Comparison of ENCODE assay signal across 8 cellular contexts in genomic region chr17:50148226-50149098, GRCh38. TPM values are rescaled to one million over a fixed set of nuclear protein-coding genes. Genes with fewer than 3 reads are reported as not detected.
DNase-seq lines count a peak whose midpoint lies in the region; ATAC-seq, FAIRE-seq and TF ChIP-seq lines count a peak whose summit lies in the region.

No MANE protein-coding gene starts in this region.

- TF ChIP-seq POLR2A in H54 (IDR thresholded peaks at IDR 0.05; ENCODE audit: low read depth, low read length): no peak

- peak; percentile 33 for ATAC-seq in GM21367 (IDR thresholded peaks at IDR 0.05; ENCODE audit: unreplicated experiment)

- TF ChIP-seq CTCF in VCaP (conservative IDR thresholded peaks at IDR 0.05) (no peak), kidney (IDR thresholded peaks at IDR 0.05; ENCODE audit: borderline replicate concordance, extremely low read depth, insufficient read depth) (peak; percentile 24)

- peaks cover 32 to 50% of the 10 kb centered on the region in 2 donors for H3K4me1 ChIP-seq in kidney (ENCODE audit: control insufficient read depth in 1 of 2, insufficient read depth in 1 of 2, low read depth in 1 of 2, low read length in 2 of 2)

- DNase-seq in Ammon's horn (ENCODE audit: low spot score): peak; percentile 73
- peak; percentile 89 for DNase-seq in KBM-7
- peak; percentile 88 to 97 for DNase-seq in T47D (ENCODE audit: low read depth in 1 of 2, low spot score in 1 of 2)
- peak; percentile 96 for DNase-seq in kidney
- DNase-seq in stimulated activated CD4-positive, alpha-beta T cell treated with anti-CD3 and anti-CD28 coated beads, Interleukin-1b, Interleukin-23, amount 100 ng/mL, for 4 hours (ENCODE audit: low read depth in 2 of 2): peak; percentile 80 to 83
- DNase-seq in H54 (ENCODE audit: insufficient read length, low spot score): no peak

- H3K9me3 ChIP-seq in kidney (ENCODE audit: control insufficient read depth in 1 of 2, low read length in 2 of 2): no peaks in the 10 kb centered on the region

- H3K27ac ChIP-seq in VCaP (peak overlapping the region; percentile 86), kidney (ENCODE audit: low read depth in 2 of 2, low read length in 2 of 2) (peak overlapping the region; percentile 77 to 83)

- peak overlapping the region; percentile 68 to 69 for H3K4me3 ChIP-seq in kidney (ENCODE audit: low read length in 2 of 2)

- peak overlapping the region in 1 of 2 donors; percentile 85 for H3K9ac ChIP-seq in kidney (ENCODE audit: low read length in 2 of 2)

- intact Hi-C loops in kidney (cut with DNase I): no loop called here

- H3K36me3 ChIP-seq in kidney (ENCODE audit: control insufficient read depth in 1 of 2, insufficient read depth in 2 of 2, low read length in 2 of 2): peaks cover 7 to 13% of the 10 kb centered on the region in 2 donors

- in situ Hi-C loops in KBM-7 (cut with MboI; ENCODE audit: low pct_unique_long_range_greater_than_20kb, low sequenced_read_pairs): no loop called here
- in situ Hi-C loops in T47D (cut with HindIII; ENCODE audit: low pct_unique_long_range_greater_than_20kb, low sequenced_read_pairs): no loop called here

- no peak for FAIRE-seq in kidney (lab: Jason Lieb, UNC)
- FAIRE-seq in H54 (lab: Jason Lieb, UNC): no peak

RNA-seq across cellular contexts. Expression of gene PPP1R9B, which starts 2.0 kb away (rescaled TPM):
- 64.4 TPM for total RNA-seq in kidney
- polyA plus RNA-seq in kidney (ENCODE audit: insufficient read depth, low read depth, low replicate concordance): 17.1 TPM

RNA-seq across cellular contexts. Expression of gene SGCA, which starts 17.3 kb away (rescaled TPM):
- total RNA-seq in kidney: 4.2 TPM
- polyA plus RNA-seq in kidney (ENCODE audit: insufficient read depth, low read depth, low replicate concordance): 5.5 TPM

RNA-seq across cellular contexts. Expression of gene SAMD14, which starts 18.5 kb away (rescaled TPM):
- 5.0 TPM for total RNA-seq in kidney
- 3.7 TPM for polyA plus RNA-seq in kidney (ENCODE audit: insufficient read depth, low read depth, low replicate concordance)

RNA-seq across cellular contexts. Expression of gene COL1A1, which starts 53.0 kb away (rescaled TPM):
- 142 TPM for total RNA-seq in kidney
- 9.2 TPM for polyA plus RNA-seq in kidney (ENCODE audit: insufficient read depth, low read depth, low replicate concordance)

RNA-seq across cellular contexts. Expression of gene PDK2, which starts 53.3 kb away (rescaled TPM):
- total RNA-seq in kidney: 41.9 TPM
- polyA plus RNA-seq in kidney (ENCODE audit: insufficient read depth, low read depth, low replicate concordance): 121 TPM
